In the genomic region with DNA sequence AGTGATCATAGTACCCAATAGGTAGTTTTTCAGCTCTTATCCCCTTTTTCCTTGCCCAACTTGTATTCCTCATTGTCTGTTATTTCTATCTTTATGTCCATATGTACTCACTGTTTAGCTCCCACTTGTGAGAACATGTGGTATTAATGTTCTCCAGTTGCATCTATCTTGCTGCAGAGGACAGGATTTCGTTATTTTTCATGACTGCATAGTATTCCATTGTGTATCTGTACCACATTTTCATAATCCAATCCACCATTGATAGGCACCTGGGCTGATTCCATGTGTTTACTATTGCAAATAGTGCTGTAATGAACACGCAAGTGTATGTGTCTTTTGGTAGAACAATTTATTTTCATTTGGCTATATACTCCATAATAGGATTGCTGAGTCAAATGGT, we compare ENCODE assay signal across 1 cellular context.
TF ChIP-seq lines count a peak whose summit lies in the region.

No MANE protein-coding gene starts in this region.

TF ChIP-seq in K562, 482 proteins besides CTCF, POLR2A, EP300 and RAD21 (continued from another document):
- TF ChIP-seq, protein P1, sequence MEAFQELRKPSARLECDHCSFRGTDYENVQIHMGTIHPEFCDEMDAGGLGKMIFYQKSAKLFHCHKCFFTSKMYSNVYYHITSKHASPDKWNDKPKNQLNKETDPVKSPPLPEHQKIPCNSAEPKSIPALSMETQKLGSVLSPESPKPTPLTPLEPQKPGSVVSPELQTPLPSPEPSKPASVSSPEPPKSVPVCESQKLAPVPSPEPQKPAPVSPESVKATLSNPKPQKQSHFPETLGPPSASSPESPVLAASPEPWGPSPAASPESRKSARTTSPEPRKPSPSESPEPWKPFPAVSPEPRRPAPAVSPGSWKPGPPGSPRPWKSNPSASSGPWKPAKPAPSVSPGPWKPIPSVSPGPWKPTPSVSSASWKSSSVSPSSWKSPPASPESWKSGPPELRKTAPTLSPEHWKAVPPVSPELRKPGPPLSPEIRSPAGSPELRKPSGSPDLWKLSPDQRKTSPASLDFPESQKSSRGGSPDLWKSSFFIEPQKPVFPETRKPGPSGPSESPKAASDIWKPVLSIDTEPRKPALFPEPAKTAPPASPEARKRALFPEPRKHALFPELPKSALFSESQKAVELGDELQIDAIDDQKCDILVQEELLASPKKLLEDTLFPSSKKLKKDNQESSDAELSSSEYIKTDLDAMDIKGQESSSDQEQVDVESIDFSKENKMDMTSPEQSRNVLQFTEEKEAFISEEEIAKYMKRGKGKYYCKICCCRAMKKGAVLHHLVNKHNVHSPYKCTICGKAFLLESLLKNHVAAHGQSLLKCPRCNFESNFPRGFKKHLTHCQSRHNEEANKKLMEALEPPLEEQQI (IDR thresholded peaks at IDR 0.05) = peak; percentile 58; the same call in 1 of the 2 replicates
- TF ChIP-seq NCOA2 (IDR thresholded peaks at IDR 0.05; ENCODE audit: partially characterized antibody in 2 of 2) = no peak
- TF ChIP-seq KDM1A (IDR thresholded peaks at IDR 0.05) = peak in 1 of 2 experiments; percentile 47; a peak in 1 of 4 replicates
- no peak for TF ChIP-seq CBX2 (IDR thresholded peaks at IDR 0.05; ENCODE audit: insufficient read depth, low read length, poor library complexity, severe bottlenecking)
- TF ChIP-seq ZNF644 (tag; IDR thresholded peaks at IDR 0.05; ENCODE audit: low read depth) = no peak
- peak; percentile 74 for TF ChIP-seq BCOR (IDR thresholded peaks at IDR 0.05)
- TF ChIP-seq TEAD1 (CRISPR knock-in tag; IDR thresholded peaks at IDR 0.05) = no peak
